8 cellular contexts compared by ENCODE assay signal in genomic region chr17:44899074-44899782, GRCh38. TPM values are rescaled to one million over a fixed set of nuclear protein-coding genes. Genes with fewer than 3 reads are reported as not detected.
A peak's percentile ranks its signal among the peaks of the same experiment; 100 is the strongest.
DNase-seq lines count a peak whose midpoint lies in the region; ATAC-seq and TF ChIP-seq lines count a peak whose summit lies in the region.

Gene EFTUD2, minus strand, starts transcription at chr17:44899445. Its CDS starts 4,924 bp downstream, at chr17:44894521.

- peaks cover 8% of the 10 kb centered on the region for H3K36me3 ChIP-seq in left ventricle myocardium inferior
- H3K36me3 ChIP-seq in prostate gland = no peaks in the 10 kb centered on the region

- H3K27me3 ChIP-seq in left ventricle myocardium inferior (ENCODE audit: low read depth) = no peaks in the 10 kb centered on the region
- no peaks in the 10 kb centered on the region for H3K27me3 ChIP-seq in prostate gland (replicated peaks; ENCODE audit: insufficient read depth)

- H3K4me1 Mint-ChIP-seq in T-helper 1 cell treated with Interleukin-12 subunit alpha and Interleukin-12 subunit beta and Interleukin-4 antibody, amounts not matched to agents 30 μg/mL and 1 μg/mL, for 36 hours (ENCODE audit: low read depth) = peaks cover 23% of the 10 kb centered on the region

- H3K4me3 ChIP-seq in left ventricle myocardium inferior (peak within 1 kb of the TSS; percentile 87), prostate gland (peak within 1 kb of the TSS; percentile 47 to 61)

- TF ChIP-seq CTCF in left ventricle myocardium inferior (IDR thresholded peaks at IDR 0.05; ENCODE audit: borderline replicate concordance) (no peak), prostate gland (IDR thresholded peaks at IDR 0.05) (peak in 2 of 4 experiments; percentile 10 to 44)

- no peaks in the 10 kb centered on the region for H3K9me3 ChIP-seq in left ventricle myocardium inferior (replicated peaks)
- H3K9me3 ChIP-seq in prostate gland = no peaks in the 10 kb centered on the region

- DNase-seq in NCI-H1694 treated with DMSO at 0.1 percent for 48 hours (lab: John Stamatoyannopoulos, UW) (peak; percentile 87), amniotic stem cell (lab: John Stamatoyannopoulos, UW) (peak; percentile 73), left ventricle myocardium inferior (peak; percentile 92), prostate gland (ENCODE audit: low spot score) (peak; percentile 87), ureter (ENCODE audit: low spot score) (peak; percentile 91)

- H3K27me3 Mint-ChIP-seq in T-helper 1 cell treated with Interleukin-12 subunit alpha and Interleukin-12 subunit beta and Interleukin-4 antibody, amounts not matched to agents 30 μg/mL and 1 μg/mL, for 36 hours (ENCODE audit: low read depth) = peaks cover 21% of the 10 kb centered on the region

- TF ChIP-seq POLR2A in GM10847 (IDR thresholded peaks at IDR 0.05; ENCODE audit: extremely low read depth, insufficient read length) (peak; percentile 75), prostate gland (IDR thresholded peaks at IDR 0.05) (no peak)

- H3K4me1 ChIP-seq in left ventricle myocardium inferior = peaks cover 37% of the 10 kb centered on the region
- H3K4me1 ChIP-seq in prostate gland (replicated peaks) = peaks cover 5% of the 10 kb centered on the region

- H3K27ac Mint-ChIP-seq in T-helper 1 cell treated with Interleukin-12 subunit alpha and Interleukin-12 subunit beta and Interleukin-4 antibody, amounts not matched to agents 30 μg/mL and 1 μg/mL, for 36 hours = peak within 1 kb of the TSS; percentile 98

- H3K9me3 Mint-ChIP-seq in T-helper 1 cell treated with Interleukin-12 subunit alpha and Interleukin-12 subunit beta and Interleukin-4 antibody, amounts not matched to agents 30 μg/mL and 1 μg/mL, for 36 hours = no peaks in the 10 kb centered on the region

- H3K4me3 Mint-ChIP-seq in T-helper 1 cell treated with Interleukin-12 subunit alpha and Interleukin-12 subunit beta and Interleukin-4 antibody, amounts not matched to agents 30 μg/mL and 1 μg/mL, for 36 hours = peak within 1 kb of the TSS; percentile 91

- ATAC-seq in HG02852 (IDR thresholded peaks at IDR 0.05; ENCODE audit: unreplicated experiment) = peak; percentile 75

- peaks cover 10% of the 10 kb centered on the region for H3K36me3 Mint-ChIP-seq in T-helper 1 cell treated with Interleukin-12 subunit alpha and Interleukin-12 subunit beta and Interleukin-4 antibody, amounts not matched to agents 30 μg/mL and 1 μg/mL, for 36 hours (ENCODE audit: low read depth)

- H3K27ac ChIP-seq in left ventricle myocardium inferior (replicated peaks) (peak within 1 kb of the TSS; percentile 98), prostate gland (peak within 1 kb of the TSS; percentile 91)

- WGBS in prostate gland = under 1% methylated on average over 54 of the region's 54 CpGs

- intact Hi-C loops in left ventricle myocardium inferior (cut with micrococcal nuclease) (no loop called here), prostate gland (cut with DNase I) (no loop called here)

RNA-seq across cellular contexts. Expression of gene EFTUD2, which starts in this region (rescaled TPM):
- total RNA-seq in left ventricle myocardium inferior (62.0 TPM), prostate gland (10 to 100 TPM; 56.0 to 88.0 TPM), ureter (140 TPM)

Comparison
In these comparisons a context has a peak if more than half of its experiments do, and no peak if none do; other contexts are left out.
1. Peak in every context shown above with its lines: DNase-seq, ATAC-seq, H3K4me3 ChIP-seq and H3K27ac ChIP-seq.